Comparison of ENCODE assay signal across 1 cellular context in the genomic region with DNA sequence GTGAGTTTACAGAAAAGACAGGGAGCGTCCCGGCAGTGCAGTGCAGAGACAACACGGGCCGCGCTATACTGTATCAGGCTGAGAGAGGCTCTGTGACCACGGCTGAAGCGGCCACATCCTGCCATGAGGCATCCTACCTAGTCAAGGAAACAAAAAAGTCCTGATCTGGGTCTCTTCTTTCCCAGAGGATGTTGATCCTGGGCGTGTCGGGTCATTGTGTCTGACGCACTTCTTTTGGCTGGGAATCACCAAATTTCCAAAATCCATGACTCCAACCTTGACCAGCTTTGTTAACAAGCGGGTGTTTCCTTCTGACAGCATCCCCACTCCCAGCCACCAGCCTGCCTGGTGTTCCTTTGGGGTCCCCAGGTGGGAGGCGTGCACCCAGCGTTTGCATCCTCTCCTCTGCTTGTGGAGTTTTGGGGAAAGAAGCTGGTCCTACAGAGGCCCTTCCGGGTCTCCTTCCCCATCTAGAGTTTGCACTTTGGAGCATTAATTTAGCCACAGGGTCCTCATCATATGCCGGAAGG.
TF ChIP-seq lines count a peak whose summit lies in the region.

No MANE protein-coding gene starts in this region.

TF ChIP-seq in H1, 55 proteins besides CTCF, POLR2A, EP300 and RAD21:
- TF ChIP-seq SUZ12 (IDR thresholded peaks at IDR 0.05; ENCODE audit: low read length) (no peak), RNF2 (IDR thresholded peaks at IDR 0.05; ENCODE audit: borderline replicate concordance, low read depth, low read length, missing control alignments, poor library complexity, severe bottlenecking) (no peak), BACH1 (IDR thresholded peaks at IDR 0.05; ENCODE audit: low read length) (no peak)
